In genomic region chr20:33653218-33653899, GRCh38 we compare ENCODE assay signal across 10 cellular contexts. TPM values are rescaled to one million over a fixed set of nuclear protein-coding genes. Genes with fewer than 3 reads are reported as not detected.
A peak's percentile ranks its signal among the peaks of the same experiment; 100 is the strongest.
DNase-seq lines count a peak whose midpoint lies in the region; ATAC-seq and TF ChIP-seq lines count a peak whose summit lies in the region.
"Had no signal": no experiment of that assay in that cellular context is flagged by ENCODE, and none has a peak within 500 bp of the region (broad histone marks: within the 10 kb centered on the region; RNA-seq: fewer than 3 reads in every experiment).

No MANE protein-coding gene starts in this region.

- no TSS peak for BruUV-seq in MCF 10A (replicated peaks; lab: Mats Ljungman, UMichigan)

- in situ Hi-C loops in SK-MEL-5 (cut with HindIII; ENCODE audit: low pct_unique_long_range_greater_than_20kb, low sequenced_read_pairs): no loop called here

- CTCF ChIA-PET in activated CD4-positive, alpha-beta T cell treated with anti-CD3 and anti-CD28 coated beads for 36 hours (lab: Charles Lee): interaction anchor here (0.7 to 2.8 kb wide), 7 partner anchors 9 to 1559 kb away, joined by 3 to 10 read pairs (median 3); partner anchors contain the start of gene C20orf144
- CTCF ChIA-PET in MCF 10A (lab: Yijun Ruan, JAX): interaction anchor here (0.6 to 5.6 kb wide), 18 partner anchors 9 to 476 kb away, joined by 3 to 28 read pairs (median 4); partner anchors contain the start of genes ACTL10 and C20orf144

- no peaks in the 10 kb centered on the region for H3K36me3 Mint-ChIP-seq in activated CD4-positive, alpha-beta T cell treated with anti-CD3 and anti-CD28 coated beads for 36 hours (ENCODE audit: low read depth)
- peaks cover 17% of the 10 kb centered on the region for H3K36me3 Mint-ChIP-seq in MCF 10A (ENCODE audit: insufficient read depth, unreplicated experiment)
- H3K36me3 Mint-ChIP-seq: activated naive CD8-positive, alpha-beta T cell; CD4-positive, alpha-beta memory T cell had no signal

- H3K9me3 Mint-ChIP-seq in activated CD4-positive, alpha-beta T cell treated with anti-CD3 and anti-CD28 coated beads for 36 hours (ENCODE audit: low read depth): no peaks in the 10 kb centered on the region
- H3K9me3 Mint-ChIP-seq in MCF 10A (ENCODE audit: unreplicated experiment): no peaks in the 10 kb centered on the region
- H3K9me3 Mint-ChIP-seq: CD4-positive, alpha-beta memory T cell had no signal

- DNase-seq in activated CD4-positive, alpha-beta T cell treated with anti-CD3 and anti-CD28 coated beads for 36 hours: peak; percentile 61
- DNase-seq in activated CD4-positive, alpha-beta T cell treated with anti-CD3 and anti-CD28 coated beads, Interleukin-2, amount 50 U/mL, for 4 hours: no peak
- DNase-seq in NAMALWA (ENCODE audit: low spot score) (peak; percentile 70), SK-MEL-5 (ENCODE audit: low read depth, low spot score) (peak; percentile 82), MCF 10A (ENCODE audit: unreplicated experiment) (peak; percentile 57), islet precursor cell (peak; percentile 86)
- peak; percentile 68 for DNase-seq in stimulated activated CD8-positive, alpha-beta memory T cell treated with anti-CD3 and anti-CD28 coated beads, Interleukin-4, amount 100 ng/mL, for 48 hours

- H3K27ac Mint-ChIP-seq in activated CD4-positive, alpha-beta T cell treated with anti-CD3 and anti-CD28 coated beads for 36 hours: peak overlapping the region; percentile 78
- no peak overlapping the region for H3K27ac Mint-ChIP-seq in MCF 10A (ENCODE audit: low read depth, unreplicated experiment)

- ATAC-seq in activated CD4-positive, alpha-beta T cell treated with anti-CD3 and anti-CD28 coated beads for 36 hours: peak; percentile 34
- ATAC-seq in HG03045 (IDR thresholded peaks at IDR 0.05; ENCODE audit: unreplicated experiment): no peak

- TF ChIP-seq CTCF in MCF 10A (IDR thresholded peaks at IDR 0.05; ENCODE audit: unreplicated experiment): peak; percentile 76

- intact Hi-C loops in activated CD4-positive, alpha-beta T cell treated with anti-CD3 and anti-CD28 coated beads for 36 hours (cut with DNase I, micrococcal nuclease): loop anchor here (1.0 to 5.0 kb wide), 3 partner anchors 46 to 196 kb away; no protein-coding TSS in a partner anchor
- intact Hi-C loops in MCF 10A (cut with micrococcal nuclease): loop anchor here (1.0 kb wide), 2 partner anchors 196 to 237 kb away; no protein-coding TSS in a partner anchor

- no peak overlapping the region for H3K4me3 Mint-ChIP-seq in activated CD4-positive, alpha-beta T cell treated with anti-CD3 and anti-CD28 coated beads for 36 hours
- H3K4me3 Mint-ChIP-seq in MCF 10A (ENCODE audit: unreplicated experiment): no peak overlapping the region
- H3K4me3 Mint-ChIP-seq: activated naive CD8-positive, alpha-beta T cell; CD4-positive, alpha-beta memory T cell had no signal

- peaks cover 41% of the 10 kb centered on the region for H3K4me1 Mint-ChIP-seq in activated CD4-positive, alpha-beta T cell treated with anti-CD3 and anti-CD28 coated beads for 36 hours
- H3K4me1 Mint-ChIP-seq in MCF 10A (ENCODE audit: insufficient read depth, unreplicated experiment): peaks cover under 1% of the 10 kb centered on the region

- POLR2A ChIA-PET in activated CD4-positive, alpha-beta T cell treated with anti-CD3 and anti-CD28 coated beads for 36 hours (lab: Charles Lee): no interaction called here
- POLR2A ChIA-PET in MCF 10A (lab: Yijun Ruan, JAX): interaction anchor here (0.6 to 2.8 kb wide), 4 partner anchors 10 to 210 kb away, joined by 4 to 18 read pairs (median 6); partner anchors contain the start of genes ACTL10, C20orf144 and CBFA2T2

- H3K27me3 Mint-ChIP-seq in activated CD4-positive, alpha-beta T cell treated with anti-CD3 and anti-CD28 coated beads for 36 hours: no peaks in the 10 kb centered on the region
- no peaks in the 10 kb centered on the region for H3K27me3 Mint-ChIP-seq in MCF 10A (ENCODE audit: insufficient read depth, unreplicated experiment)
- H3K27me3 Mint-ChIP-seq: activated naive CD8-positive, alpha-beta T cell; CD4-positive, alpha-beta memory T cell had no signal

RNA-seq across cellular contexts. Expression of gene C20orf144, which starts 8.8 kb away (rescaled TPM):
- under 1 TPM; 0.16 to 0.27 TPM for total RNA-seq in activated CD4-positive, alpha-beta T cell treated with anti-CD3 and anti-CD28 coated beads for 36 hours
- total RNA-seq in SK-MEL-5 (2014; rRNA removed; shearing (Covaris generic)): not detected in 2 replicates
- 0.11 TPM in 1 of 2 replicates, not detected in the other for polyA plus RNA-seq in SK-MEL-5 (2015; cell fraction: cytosol; rRNA removed)
- polyA plus RNA-seq in SK-MEL-5 (2015; cell fraction: nucleus; rRNA removed): 0.66 TPM in 1 of 2 replicates, not detected in the other
- total RNA-seq in MCF 10A (2022): 0.12 and 0.21 TPM in 2 replicates
- polyA plus RNA-seq: CD4-positive, alpha-beta memory T cell had no signal

RNA-seq across cellular contexts. Expression of gene ACTL10, which starts 13.4 kb away (rescaled TPM):
- 1 to 10 TPM in 1 of 2 experiments, under 1 TPM in 1; 0.91 to 1.7 TPM for total RNA-seq in activated CD4-positive, alpha-beta T cell treated with anti-CD3 and anti-CD28 coated beads for 36 hours
- not detected in 2 replicates for total RNA-seq in SK-MEL-5 (2014; rRNA removed; shearing (Covaris generic))
- 0.37 TPM in 1 of 2 replicates, not detected in the other for polyA plus RNA-seq in SK-MEL-5 (2015; cell fraction: cytosol; rRNA removed)
- not detected in 2 replicates for polyA plus RNA-seq in SK-MEL-5 (2015; cell fraction: nucleus; rRNA removed)
- total RNA-seq in MCF 10A (2022): 1.7 and 3.2 TPM in 2 replicates

RNA-seq across cellular contexts. Expression of gene NECAB3, which starts 20.9 kb away (rescaled TPM):
- 10 to 100 TPM; 12.2 to 13.3 TPM for total RNA-seq in activated CD4-positive, alpha-beta T cell treated with anti-CD3 and anti-CD28 coated beads for 36 hours
- 63.1 and 78.9 TPM in 2 replicates for total RNA-seq in SK-MEL-5 (2014; rRNA removed; shearing (Covaris generic))
- polyA plus RNA-seq in SK-MEL-5 (2015; cell fraction: cytosol; rRNA removed): 71.2 and 79.4 TPM in 2 replicates
- polyA plus RNA-seq in SK-MEL-5 (2015; cell fraction: nucleus; rRNA removed): 327 and 354 TPM in 2 replicates
- total RNA-seq in MCF 10A (2022): 13.0 and 15.1 TPM in 2 replicates

RNA-seq across cellular contexts. Expression of gene E2F1, which starts 32.8 kb away (rescaled TPM):
- 10 to 100 TPM; 45.9 to 50.9 TPM for total RNA-seq in activated CD4-positive, alpha-beta T cell treated with anti-CD3 and anti-CD28 coated beads for 36 hours
- 16.7 and 18.9 TPM in 2 replicates for total RNA-seq in SK-MEL-5 (2014; rRNA removed; shearing (Covaris generic))
- 33.9 and 34.1 TPM in 2 replicates for polyA plus RNA-seq in SK-MEL-5 (2015; cell fraction: cytosol; rRNA removed)
- polyA plus RNA-seq in SK-MEL-5 (2015; cell fraction: nucleus; rRNA removed): 58.5 and 61.2 TPM in 2 replicates
- 1.4 and 3.7 TPM in 2 replicates for total RNA-seq in MCF 10A (2022)

Comparison
In these comparisons a context has a peak if more than half of its experiments do, and no peak if none do; other contexts are left out.
1. DNase-seq: peak in activated CD4-positive, alpha-beta T cell treated with anti-CD3 and anti-CD28 coated beads for 36 hours (single experiment), NAMALWA (single experiment), SK-MEL-5 (single experiment), MCF 10A (single experiment), islet precursor cell (single experiment) and stimulated activated CD8-positive, alpha-beta memory T cell treated with anti-CD3 and anti-CD28 coated beads, Interleukin-4, amount 100 ng/mL, for 48 hours (single experiment); none in activated CD4-positive, alpha-beta T cell treated with anti-CD3 and anti-CD28 coated beads, Interleukin-2, amount 50 U/mL, for 4 hours (0 of 2).